ENCODE assay signal across 9 cellular contexts in the genomic region with DNA sequence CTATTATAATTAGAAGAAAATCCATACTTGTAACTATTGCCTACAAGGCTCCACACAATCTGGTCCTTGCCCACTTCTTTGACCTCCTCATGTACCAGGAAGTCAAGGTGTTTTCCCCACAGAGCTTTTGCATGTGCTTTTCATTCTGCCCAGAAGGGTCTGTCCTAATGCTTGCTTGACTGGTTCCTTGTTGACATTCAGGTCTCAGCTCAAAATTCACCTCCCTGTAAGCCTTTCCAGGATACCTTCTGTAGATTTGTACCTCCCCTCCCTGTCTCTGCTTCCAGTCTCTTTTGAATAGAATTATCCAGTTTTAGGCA. TPM values are rescaled to one million over a fixed set of nuclear protein-coding genes. Genes with fewer than 3 reads are reported as not detected.
DNase-seq lines count a peak whose midpoint lies in the region; ATAC-seq and FAIRE-seq lines count a peak whose summit lies in the region.
"Had no signal": no experiment of that assay in that cellular context is flagged by ENCODE, and none has a peak within 500 bp of the region (broad histone marks: within the 10 kb centered on the region; RNA-seq: fewer than 3 reads in every experiment).

No MANE protein-coding gene starts in this region.

- ATAC-seq in GM18517 (IDR thresholded peaks at IDR 0.05; ENCODE audit: unreplicated experiment), result peak; percentile 53
- ATAC-seq in GM21717 (IDR thresholded peaks at IDR 0.05; ENCODE audit: unreplicated experiment), result peak; percentile 75
- peak; percentile 45 for ATAC-seq in HG03558 (IDR thresholded peaks at IDR 0.05; ENCODE audit: extremely low read depth, unreplicated experiment)

- no peak overlapping the region for H2BK120ac ChIP-seq in mesendoderm (ENCODE audit: low read depth, low read length)

- H2AK5ac ChIP-seq in mesendoderm (ENCODE audit: low read length), result no peak overlapping the region

- H3K36me3 ChIP-seq in mesendoderm (ENCODE audit: control insufficient read depth, insufficient read depth, low read length), result no peaks in the 10 kb centered on the region
- no peaks in the 10 kb centered on the region for H3K36me3 ChIP-seq in CD4-positive, alpha-beta memory T cell (ENCODE audit: insufficient read depth, low read length)

- peak; percentile 63 for DNase-seq in mesendoderm
- no peak for DNase-seq in frontal cortex (ENCODE audit: low spot score in 2 of 2)
- DNase-seq in CD4-positive, alpha-beta memory T cell, result no peak
- DNase-seq in NCI-H748 (lab: John Stamatoyannopoulos, UW; ENCODE audit: unreplicated experiment), result no peak
- DNase-seq in immature natural killer cell, result no peak
- DNase-seq: RPMI8226 had no signal

- H3K4me1 ChIP-seq in mesendoderm (ENCODE audit: control insufficient read depth, low read depth, low read length), result peaks cover 6% of the 10 kb centered on the region
- H3K4me1 ChIP-seq in CD4-positive, alpha-beta memory T cell (ENCODE audit: insufficient read depth, low read length), result peaks cover 10% of the 10 kb centered on the region

- no peaks in the 10 kb centered on the region for H3K27me3 ChIP-seq in mesendoderm (ENCODE audit: insufficient read depth, low read length, poor library complexity)
- H3K27me3 ChIP-seq in CD4-positive, alpha-beta memory T cell (ENCODE audit: insufficient read depth, low read length), result no peaks in the 10 kb centered on the region

- no peaks in the 10 kb centered on the region for H3K9me3 Mint-ChIP-seq in CD4-positive, alpha-beta memory T cell
- no peaks in the 10 kb centered on the region for H3K9me3 Mint-ChIP-seq in immature natural killer cell

- no peak overlapping the region for H3K27ac Mint-ChIP-seq in CD4-positive, alpha-beta memory T cell
- no peak overlapping the region for H3K27ac Mint-ChIP-seq in immature natural killer cell

- peaks cover 3 to 8% (median 6%) of the 10 kb centered on the region in 4 donors for H3K4me1 Mint-ChIP-seq in CD4-positive, alpha-beta memory T cell
- H3K4me1 Mint-ChIP-seq in immature natural killer cell, result peaks cover 5 to 7% of the 10 kb centered on the region in 2 donors

- H3K56ac ChIP-seq in mesendoderm (ENCODE audit: low read length), result peak overlapping the region; percentile 27

- intact Hi-C loops in CD4-positive, alpha-beta memory T cell (cut with micrococcal nuclease), result no loop called here

- peaks cover 0 to 5% of the 10 kb centered on the region in 2 donors for H3K27me3 Mint-ChIP-seq in CD4-positive, alpha-beta memory T cell
- H3K27me3 Mint-ChIP-seq in immature natural killer cell (ENCODE audit: low read depth in 3 of 3), result peaks cover 0 to 3% (median 3%) of the 10 kb centered on the region in 3 donors

- H3K9me3 ChIP-seq in CD4-positive, alpha-beta memory T cell (ENCODE audit: control insufficient read depth in 1 of 2, low read length in 2 of 2), result no peaks in the 10 kb centered on the region

- H3K4ac ChIP-seq in mesendoderm (ENCODE audit: low read depth, low read length), result no peak overlapping the region

- H3K9ac ChIP-seq in mesendoderm (ENCODE audit: low read length), result no peak overlapping the region

- H3K4me3 Mint-ChIP-seq in CD4-positive, alpha-beta memory T cell, result no peak overlapping the region
- no peak overlapping the region for H3K4me3 Mint-ChIP-seq in immature natural killer cell

- no peaks in the 10 kb centered on the region for H3K79me1 ChIP-seq in mesendoderm (ENCODE audit: low read length)

- no peak overlapping the region for H2BK15ac ChIP-seq in mesendoderm (replicated peaks; ENCODE audit: low read depth)

- H3K23ac ChIP-seq in mesendoderm (ENCODE audit: low read length), result no peak overlapping the region

- H3K27ac ChIP-seq in mesendoderm (ENCODE audit: low read depth, low read length), result no peak overlapping the region
- no peak overlapping the region for H3K27ac ChIP-seq in CD4-positive, alpha-beta memory T cell (ENCODE audit: low read depth, low read length)

- H3K79me2 ChIP-seq in mesendoderm (ENCODE audit: control insufficient read depth, insufficient read depth, low read length), result no peaks in the 10 kb centered on the region

- FAIRE-seq in frontal cortex (lab: Jason Lieb, UNC), result no peak

- no peak overlapping the region for H4K8ac ChIP-seq in mesendoderm (ENCODE audit: low read depth, low read length)

- no peaks in the 10 kb centered on the region for H3K36me3 Mint-ChIP-seq in CD4-positive, alpha-beta memory T cell
- H3K36me3 Mint-ChIP-seq in immature natural killer cell, result no peaks in the 10 kb centered on the region

- H3K4me2 ChIP-seq in mesendoderm (ENCODE audit: low read length), result no peak overlapping the region

- H2BK5ac ChIP-seq in mesendoderm (ENCODE audit: low read length), result no peak overlapping the region

- H4K5ac ChIP-seq in mesendoderm (ENCODE audit: low read length), result no peak overlapping the region

- CTCF ChIA-PET in CD4-positive, alpha-beta memory T cell (lab: Charles Lee; ENCODE audit: partially characterized antibody), result interaction anchor here (0.8 to 2.4 kb wide), 6 partner anchors 9 to 431 kb away, joined by 3 to 7 read pairs (median 4); a partner anchor contains a TSS

- no peak overlapping the region for H3K18ac ChIP-seq in mesendoderm (ENCODE audit: low read length)

- POLR2A ChIA-PET in CD4-positive, alpha-beta memory T cell (lab: Charles Lee; ENCODE audit: partially characterized antibody), result no interaction called here

- no peak overlapping the region for H3K4me3 ChIP-seq in mesendoderm (ENCODE audit: low read length)
- H3K4me3 ChIP-seq in CD4-positive, alpha-beta memory T cell (ENCODE audit: low read length in 2 of 2), result no peak overlapping the region

RNA-seq across cellular contexts. Expression of a gene that starts 33.6 kb away (rescaled TPM):
- polyA plus RNA-seq in mesendoderm (2013, experiment 1 of 2), result 337 TPM
- polyA plus RNA-seq in mesendoderm (2013, experiment 2 of 2), result 318 TPM
- 179 TPM for total RNA-seq in frontal cortex
- total RNA-seq in CD4-positive, alpha-beta memory T cell, result 10 to 100 TPM; 60.2 to 79.1 TPM
- polyA plus RNA-seq in CD4-positive, alpha-beta memory T cell, result 10 to 100 TPM; 52.8 to 73.4 TPM
- 100 to 1,000 TPM in 1 of 3 donors, 10 to 100 TPM in 2; 52.6 to 108 (median 57.1) TPM for polyA plus RNA-seq in immature natural killer cell
